Comparison of ENCODE assay signal across 21 cellular contexts in the genomic region with DNA sequence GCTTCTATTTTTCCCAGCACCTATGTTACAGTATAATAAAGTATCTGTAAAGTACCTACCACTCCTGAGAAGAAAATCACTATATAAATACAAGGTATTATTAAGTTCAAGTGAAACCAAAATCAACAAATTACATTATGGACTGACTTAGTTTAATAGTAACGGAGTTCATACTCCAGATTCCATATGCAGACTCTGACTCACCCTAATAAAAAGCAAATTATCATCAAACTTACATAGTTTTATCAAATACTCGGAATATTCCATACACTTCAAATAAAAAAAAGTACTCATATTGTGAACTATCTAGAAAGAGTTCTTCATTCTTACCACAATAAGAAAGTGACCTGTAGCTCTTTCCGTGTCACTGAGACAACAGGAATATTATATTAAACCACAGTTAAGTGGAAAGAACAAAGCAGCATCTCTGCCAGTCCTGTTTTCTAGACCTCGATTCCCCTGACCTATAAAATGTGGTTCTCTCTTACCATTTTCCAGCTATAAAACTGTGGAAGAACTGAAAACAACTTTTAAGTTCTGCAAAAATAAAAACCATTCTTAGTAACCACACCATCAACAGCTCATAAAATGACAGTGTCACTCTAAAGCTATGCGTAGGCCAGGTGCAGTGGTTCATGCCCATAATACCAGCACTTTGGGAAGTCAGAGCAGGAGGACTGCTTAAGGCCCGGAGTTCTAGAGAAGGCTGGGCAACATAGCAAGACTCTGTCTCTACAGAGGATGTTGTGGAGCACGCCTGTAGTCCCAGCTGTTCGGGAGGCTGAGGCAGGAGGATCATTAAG. TPM values are rescaled to one million over a fixed set of nuclear protein-coding genes. Genes with fewer than 3 reads are reported as not detected.
DNase-seq lines count a peak whose midpoint lies in the region; ATAC-seq and TF ChIP-seq lines count a peak whose summit lies in the region.
"Had no signal": no experiment of that assay in that cellular context is flagged by ENCODE, and none has a peak within 500 bp of the region (broad histone marks: within the 10 kb centered on the region; RNA-seq: fewer than 3 reads in every experiment).

No MANE protein-coding gene starts in this region.

- no peak overlapping the region for H3K14ac ChIP-seq in H9 (ENCODE audit: insufficient read depth, low read length)

- H3K27me3 Mint-ChIP-seq in activated T-cell treated with anti-CD3 and anti-CD28 coated beads, Interleukin-2, amount 50 U/mL, for 24 hours = no peaks in the 10 kb centered on the region
- no peaks in the 10 kb centered on the region for H3K27me3 Mint-ChIP-seq in chondrocyte (ENCODE audit: low read depth)
- no peaks in the 10 kb centered on the region for H3K27me3 Mint-ChIP-seq in stimulated activated naive B cell treated with anti-CD40 and anti-IgM and Interleukin-4, amounts not matched to agents 10 μg/mL and 1 μg/mL and 100 μg/mL, for 72 hours
- H3K27me3 Mint-ChIP-seq in H9 (ENCODE audit: low read depth) = no peaks in the 10 kb centered on the region

- H2AFZ ChIP-seq in OCI-LY3 (ENCODE audit: low read depth, low read length) (no peak overlapping the region), H9 (ENCODE audit: low read length) (no peak overlapping the region)

- peaks cover 7% of the 10 kb centered on the region for H3K9me3 ChIP-seq in OCI-LY3 (ENCODE audit: insufficient read depth, low read length)
- no peaks in the 10 kb centered on the region for H3K9me3 ChIP-seq in vagina
- peaks cover 18% of the 10 kb centered on the region for H3K9me3 ChIP-seq in H9 (ENCODE audit: control insufficient read depth, low read depth, low read length)
- H3K9me3 ChIP-seq: HAP-1, neutrophil had no signal

- no peak overlapping the region for H4K91ac ChIP-seq in H9 (ENCODE audit: insufficient read length, low read depth, low read length)

- H3K36me3 Mint-ChIP-seq in activated T-cell treated with anti-CD3 and anti-CD28 coated beads, Interleukin-2, amount 50 U/mL, for 24 hours (ENCODE audit: low read depth) = peaks cover 62% of the 10 kb centered on the region
- H3K36me3 Mint-ChIP-seq in chondrocyte (ENCODE audit: low read depth) (no peaks in the 10 kb centered on the region), H9 (ENCODE audit: insufficient read depth in 1 of 3, low read depth in 3 of 3) (peaks cover 26 to 43% (median 32%) of the 10 kb centered on the region in 3 experiments)
- H3K36me3 Mint-ChIP-seq in stimulated activated naive B cell treated with anti-CD40 and anti-IgM and Interleukin-4, amounts not matched to agents 10 μg/mL and 1 μg/mL and 100 μg/mL, for 72 hours = peaks cover 19 to 34% of the 10 kb centered on the region in 2 donors

- no peak overlapping the region for H3K56ac ChIP-seq in H9 (ENCODE audit: insufficient read length, low read depth, low read length)

- peaks cover 93% of the 10 kb centered on the region for H3K79me2 ChIP-seq in OCI-LY3 (ENCODE audit: low read length)
- H3K79me2 ChIP-seq in H9 (ENCODE audit: insufficient read depth, low read length) = peaks cover 33% of the 10 kb centered on the region; the same call in 1 of the 2 replicates

- H2BK20ac ChIP-seq in H9 (ENCODE audit: low read depth, low read length, poor library complexity, severe bottlenecking) = no peak overlapping the region

- H3K23ac ChIP-seq in H9 (ENCODE audit: insufficient read length, low read depth, low read length) = no peak overlapping the region

- no peak overlapping the region for H4K8ac ChIP-seq in H9 (replicated peaks; ENCODE audit: insufficient read length, low read depth, low read length)

- peak overlapping the region; percentile 71 for H3K27ac Mint-ChIP-seq in activated T-cell treated with anti-CD3 and anti-CD28 coated beads, Interleukin-2, amount 50 U/mL, for 24 hours
- H3K27ac Mint-ChIP-seq in chondrocyte (ENCODE audit: unreplicated experiment) (peak overlapping the region; percentile 86), H9 (no peak overlapping the region)
- H3K27ac Mint-ChIP-seq in stimulated activated naive B cell treated with anti-CD40 and anti-IgM and Interleukin-4, amounts not matched to agents 10 μg/mL and 1 μg/mL and 100 μg/mL, for 72 hours = peak overlapping the region; percentile 71
- H3K27ac Mint-ChIP-seq: endodermal cell; T-helper 2 cell treated with Interferon-gamma antibody and Interleukin-4, amounts not matched to agents 5 μg/mL and 100 μg/mL, for 36 hours had no signal

- H2BK5ac ChIP-seq in H9 (ENCODE audit: insufficient read length, low read length) = no peak overlapping the region

- peaks cover 42% of the 10 kb centered on the region for H4K20me1 ChIP-seq in OCI-LY3 (ENCODE audit: insufficient read depth, low read length)
- H4K20me1 ChIP-seq in H9 (ENCODE audit: control insufficient read depth, insufficient read depth, insufficient read length) = no peaks in the 10 kb centered on the region

- H2BK15ac ChIP-seq in H9 (ENCODE audit: low read depth, low read length) = no peak overlapping the region

- peak overlapping the region; percentile 12 for H3K4me3 Mint-ChIP-seq in activated T-cell treated with anti-CD3 and anti-CD28 coated beads, Interleukin-2, amount 50 U/mL, for 24 hours
- no peak overlapping the region for H3K4me3 Mint-ChIP-seq in chondrocyte (ENCODE audit: unreplicated experiment)
- no peak overlapping the region for H3K4me3 Mint-ChIP-seq in stimulated activated naive B cell treated with anti-CD40 and anti-IgM and Interleukin-4, amounts not matched to agents 10 μg/mL and 1 μg/mL and 100 μg/mL, for 72 hours
- no peak overlapping the region for H3K4me3 Mint-ChIP-seq in H9
- H3K4me3 Mint-ChIP-seq: endodermal cell; T-helper 2 cell treated with Interferon-gamma antibody and Interleukin-4, amounts not matched to agents 5 μg/mL and 100 μg/mL, for 36 hours had no signal

- DNase-seq in activated T-cell treated with anti-CD3 and anti-CD28 coated beads, Interleukin-2, amount 50 U/mL, for 24 hours = no peak
- no peak for DNase-seq in activated T-cell treated with anti-CD3 and anti-CD28 coated beads, Interleukin-2, amount 50 U/mL, for 1 hour
- DNase-seq in chondrocyte (ENCODE audit: low spot score) (no peak), vagina (ENCODE audit: extremely low spot score in 2 of 2) (no peak), H9 (no peak)
- DNase-seq in stimulated activated naive B cell treated with anti-CD40 and anti-IgM and Interleukin-4, amounts not matched to agents 10 μg/mL and 1 μg/mL and 100 μg/mL, for 72 hours = no peak
- DNase-seq: ACHN; activated naive CD4-positive, alpha-beta T cell treated with Interleukin-2 at 50 U/mL for 16 hours; DMS153; endodermal cell; NCI-H1436 treated with DMSO at 0.1 percent for 48 hours; NCI-H2171 treated with DMSO at 0.1 percent for 48 hours; NCI-H748 treated with DMSO at 0.1 percent for 48 hours; retina; stimulated activated naive CD4-positive, alpha-beta T cell had no signal

- H3K9ac ChIP-seq in OCI-LY3 (ENCODE audit: low read length) = no peak overlapping the region
- no peak overlapping the region for H3K9ac ChIP-seq in H9 (ENCODE audit: extremely low read depth, insufficient read length, low read length)

- TF ChIP-seq POLR2A in vagina (IDR thresholded peaks at IDR 0.05) = no peak

- no CpG with 5 or more reads among the region's 8 CpGs for WGBS in H9 (ENCODE audit: extremely low coverage, insufficient read length, low lambda C conversion rate)

- no peak overlapping the region for H2BK120ac ChIP-seq in H9 (ENCODE audit: low read depth, low read length, poor library complexity, severe bottlenecking)

- H2BK12ac ChIP-seq in H9 (ENCODE audit: insufficient read length, low read depth, low read length) = no peak overlapping the region

- TF ChIP-seq CTCF in OCI-LY3 (IDR thresholded peaks at IDR 0.05; ENCODE audit: low read depth, low read length) (no peak), chondrocyte (IDR thresholded peaks at IDR 0.05) (no peak), vagina (IDR thresholded peaks at IDR 0.05) (no peak), H9 (conservative IDR thresholded peaks at IDR 0.05) (no peak)

- no peak for ATAC-seq in stimulated activated naive B cell treated with anti-CD40 and anti-IgM and Interleukin-4, amounts not matched to agents 10 μg/mL and 1 μg/mL and 100 μg/mL, for 72 hours (replicated peaks)
- ATAC-seq in GM21423 (IDR thresholded peaks at IDR 0.05; ENCODE audit: unreplicated experiment) = no peak
- ATAC-seq: GM12878 had no signal

- no peak overlapping the region for H3T11ph ChIP-seq in H9 (ENCODE audit: low read length)

- H3K9me3 Mint-ChIP-seq in activated T-cell treated with anti-CD3 and anti-CD28 coated beads, Interleukin-2, amount 50 U/mL, for 24 hours = peaks cover 16% of the 10 kb centered on the region
- H3K9me3 Mint-ChIP-seq in chondrocyte (ENCODE audit: low read depth) (peaks cover 6% of the 10 kb centered on the region), H9 (peaks cover 22 to 37% of the 10 kb centered on the region in 2 experiments)
- H3K9me3 Mint-ChIP-seq in stimulated activated naive B cell treated with anti-CD40 and anti-IgM and Interleukin-4, amounts not matched to agents 10 μg/mL and 1 μg/mL and 100 μg/mL, for 72 hours = peaks cover 0 to 10% of the 10 kb centered on the region in 2 donors

- H3K23me2 ChIP-seq in H9 (ENCODE audit: insufficient read length, low read depth, low read length, poor library complexity, severe bottlenecking) = no peaks in the 10 kb centered on the region

- peaks cover 88% of the 10 kb centered on the region for H3K4me1 Mint-ChIP-seq in activated T-cell treated with anti-CD3 and anti-CD28 coated beads, Interleukin-2, amount 50 U/mL, for 24 hours (ENCODE audit: low read depth)
- H3K4me1 Mint-ChIP-seq in chondrocyte (ENCODE audit: low read depth) (peaks cover 88% of the 10 kb centered on the region), H9 (peaks cover 49 to 55% of the 10 kb centered on the region in 2 experiments)
- peaks cover 45 to 80% of the 10 kb centered on the region in 2 donors for H3K4me1 Mint-ChIP-seq in stimulated activated naive B cell treated with anti-CD40 and anti-IgM and Interleukin-4, amounts not matched to agents 10 μg/mL and 1 μg/mL and 100 μg/mL, for 72 hours

- H3K18ac ChIP-seq in H9 (ENCODE audit: insufficient read length, low read depth, low read length) = no peak overlapping the region

- peaks cover 82% of the 10 kb centered on the region for H3K4me1 ChIP-seq in OCI-LY3 (ENCODE audit: low read length)
- peaks cover 50% of the 10 kb centered on the region for H3K4me1 ChIP-seq in vagina
- H3K4me1 ChIP-seq in H9 (ENCODE audit: insufficient read depth, low read length) = peaks cover 5% of the 10 kb centered on the region

- H3K4me2 ChIP-seq in OCI-LY3 (ENCODE audit: low read length) = 0 out of 2 replicates have a peak overlapping the region, but pooled peaks have one; percentile 0
- H3K4me2 ChIP-seq in H9 (ENCODE audit: insufficient read depth, insufficient read length, low read length) = no peak overlapping the region

- H3K4me3 ChIP-seq in OCI-LY3 (ENCODE audit: low read length) = no peak overlapping the region
- no peak overlapping the region for H3K4me3 ChIP-seq in vagina
- H3K4me3 ChIP-seq: GM12878, HAP-1 had no signal

- intact Hi-C loops in vagina (cut with DNase I) = no loop called here

- no peak overlapping the region for H4K5ac ChIP-seq in H9 (ENCODE audit: insufficient read length, low read depth, low read length)

- H3K4ac ChIP-seq in H9 (ENCODE audit: low read depth, low read length) = no peak overlapping the region

- no peaks in the 10 kb centered on the region for H3K27me3 ChIP-seq in OCI-LY3 (ENCODE audit: low read depth, low read length)
- H3K27me3 ChIP-seq in vagina = no peaks in the 10 kb centered on the region
- no peaks in the 10 kb centered on the region for H3K27me3 ChIP-seq in H9 (ENCODE audit: insufficient read depth, low read length)
- H3K27me3 ChIP-seq: neutrophil had no signal

- H3K36me3 ChIP-seq in OCI-LY3 (replicated peaks; ENCODE audit: low read depth, low read length) (peaks cover 38% of the 10 kb centered on the region), vagina (no peaks in the 10 kb centered on the region)
- H3K36me3 ChIP-seq: HAP-1, neutrophil had no signal

- no peak overlapping the region; the same call in 1 of the 2 replicates for H3K27ac ChIP-seq in OCI-LY3 (ENCODE audit: low read length)
- no peak overlapping the region for H3K27ac ChIP-seq in vagina
- H3K27ac ChIP-seq in H9 (ENCODE audit: insufficient read length, low read depth, low read length) = no peak overlapping the region
- H3K27ac ChIP-seq: neutrophil had no signal

- no peak overlapping the region for H2AK5ac ChIP-seq in H9 (ENCODE audit: insufficient read length, low read length)

- H3K79me1 ChIP-seq in H9 (ENCODE audit: insufficient read depth, low read depth, low read length, poor library complexity, severe bottlenecking) = no peaks in the 10 kb centered on the region

RNA-seq across cellular contexts. Expression of gene USP12, which starts 42.6 kb away (rescaled TPM):
- total RNA-seq in chondrocyte (23.2 to 34.9 TPM (median 26.4 TPM) in 3 replicates), vagina (20.9 TPM), H9 (2021) (22.6 and 24.8 TPM in 2 replicates)

Comparison
In these comparisons a context has a peak if more than half of its experiments do, and no peak if none do; other contexts are left out.
1. H3K27ac Mint-ChIP-seq: peak in activated T-cell treated with anti-CD3 and anti-CD28 coated beads, Interleukin-2, amount 50 U/mL, for 24 hours (single experiment), chondrocyte (single experiment) and stimulated activated naive B cell treated with anti-CD40 and anti-IgM and Interleukin-4, amounts not matched to agents 10 μg/mL and 1 μg/mL and 100 μg/mL, for 72 hours (single experiment); none in H9 (0 of 3).